In the genomic region with DNA sequence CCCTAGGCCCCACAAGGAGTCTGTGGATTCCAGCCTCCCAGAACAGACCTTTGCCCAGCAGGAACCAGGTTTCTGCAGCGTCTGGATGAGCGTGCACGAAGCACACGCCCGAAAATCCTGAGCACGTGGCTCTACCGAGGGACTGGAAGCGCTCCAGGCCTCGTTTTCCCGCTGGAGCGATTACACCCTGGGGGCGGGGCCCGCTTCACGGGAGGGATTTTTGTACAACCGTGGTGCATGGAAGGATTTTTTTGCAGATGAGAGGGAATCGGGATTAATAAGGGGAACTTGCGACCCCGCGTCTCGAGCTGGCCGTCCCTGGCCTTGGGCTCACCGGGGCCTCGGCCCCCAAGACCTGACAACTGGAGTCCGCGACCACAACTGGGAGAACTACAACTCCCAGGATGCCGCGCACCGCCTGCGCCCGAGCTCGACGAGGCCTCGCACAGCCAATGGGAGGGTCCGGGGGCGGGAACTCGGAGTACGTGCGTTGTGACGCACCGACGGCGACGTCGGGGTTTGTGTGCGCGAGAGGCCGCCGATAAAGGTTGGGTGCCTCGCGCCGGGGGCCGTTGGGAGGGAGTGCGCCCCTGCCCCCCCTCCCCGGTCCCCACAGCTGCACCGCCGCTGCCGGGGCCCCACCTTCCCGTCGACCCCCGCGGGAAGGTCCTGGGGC, we compare ENCODE assay signal across 8 cellular contexts. TPM values are rescaled to one million over a fixed set of nuclear protein-coding genes. Genes with fewer than 3 reads are reported as not detected.
DNase-seq lines count a peak whose midpoint lies in the region; TF ChIP-seq lines count a peak whose summit lies in the region.

A gene (plus strand): TSS at position 518 of the 676 bp plus-strand sequence. CDS start 3,294 bp downstream, outside the sequence.

- H3K27ac ChIP-seq in temporal lobe (ENCODE audit: low read depth, low read length) = peak within 1 kb of the TSS; percentile 98

- H3K27ac Mint-ChIP-seq in HFFc6 = peak within 1 kb of the TSS; percentile 90

- TF ChIP-seq CTCF in HFFc6 (IDR thresholded peaks at IDR 0.05) = no peak

- peaks cover 4% of the 10 kb centered on the region for H3K27me3 Mint-ChIP-seq in HFFc6 (ENCODE audit: insufficient read depth)

- peaks cover 4% of the 10 kb centered on the region for H3K36me3 Mint-ChIP-seq in HFFc6 (ENCODE audit: low read depth)

- DNase-seq in GM03348 (ENCODE audit: low spot score) (peak; percentile 97), HFFc6 (peak; percentile 98), NAMALWA (ENCODE audit: low spot score) (peak; percentile 98), SK-MEL-5 (ENCODE audit: low read depth, low spot score) (peak; percentile 97), glomerular endothelial cell (ENCODE audit: extremely low read depth, low read depth, low spot score) (peak; percentile 73), occipital lobe (lab: John Stamatoyannopoulos, UW) (peak; percentile 98)
- peak; percentile 99 for DNase-seq in activated naive CD4-positive, alpha-beta T cell treated with anti-CD3 and anti-CD28 coated beads, Interleukin-2, amount 50 U/mL, for 16 hours

- no peaks in the 10 kb centered on the region for H3K9me3 Mint-ChIP-seq in HFFc6

- H3K4me3 Mint-ChIP-seq in HFFc6 = peak within 1 kb of the TSS; percentile 97

- peaks cover 40% of the 10 kb centered on the region for H3K4me1 Mint-ChIP-seq in HFFc6 (ENCODE audit: low read depth)

- in situ Hi-C loops in SK-MEL-5 (cut with HindIII; ENCODE audit: low pct_unique_long_range_greater_than_20kb, low sequenced_read_pairs) = no loop called here

RNA-seq across cellular contexts. Expression of the gene that starts here (rescaled TPM):
- total RNA-seq in HFFc6 (2021; fragmentation: NEBNext Ultra II Directional; extraction: Animal tissue kit (Norgen Biotek cat#: 25700)) = 10 to 100 TPM in 2 of 6 experiments, 1 to 10 TPM in 4; 8.6 to 11.3 (median 9.5) TPM
- 0.71 and 3.1 TPM in 2 replicates for total RNA-seq in SK-MEL-5 (2014; rRNA removed; shearing (Covaris generic))
- 9.5 and 9.7 TPM in 2 replicates for polyA plus RNA-seq in SK-MEL-5 (2015; cell fraction: cytosol; rRNA removed)
- polyA plus RNA-seq in SK-MEL-5 (2015; cell fraction: nucleus; rRNA removed) = 1.5 and 2.8 TPM in 2 replicates
- total RNA-seq in glomerular endothelial cell (3.8 and 10.1 TPM in 2 replicates), occipital lobe (0.78 TPM), temporal lobe (0.49 TPM)

Comparison
In these comparisons a context has a peak if more than half of its experiments do, and no peak if none do; other contexts are left out.
1. Peak in every context shown above with its lines: DNase-seq and H3K27ac ChIP-seq.
2. Peak in DNase-seq in occipital lobe; RNA of the gene not detected or under 1 TPM.